Comparison of ENCODE assay signal across 11 cellular contexts in the genomic region with DNA sequence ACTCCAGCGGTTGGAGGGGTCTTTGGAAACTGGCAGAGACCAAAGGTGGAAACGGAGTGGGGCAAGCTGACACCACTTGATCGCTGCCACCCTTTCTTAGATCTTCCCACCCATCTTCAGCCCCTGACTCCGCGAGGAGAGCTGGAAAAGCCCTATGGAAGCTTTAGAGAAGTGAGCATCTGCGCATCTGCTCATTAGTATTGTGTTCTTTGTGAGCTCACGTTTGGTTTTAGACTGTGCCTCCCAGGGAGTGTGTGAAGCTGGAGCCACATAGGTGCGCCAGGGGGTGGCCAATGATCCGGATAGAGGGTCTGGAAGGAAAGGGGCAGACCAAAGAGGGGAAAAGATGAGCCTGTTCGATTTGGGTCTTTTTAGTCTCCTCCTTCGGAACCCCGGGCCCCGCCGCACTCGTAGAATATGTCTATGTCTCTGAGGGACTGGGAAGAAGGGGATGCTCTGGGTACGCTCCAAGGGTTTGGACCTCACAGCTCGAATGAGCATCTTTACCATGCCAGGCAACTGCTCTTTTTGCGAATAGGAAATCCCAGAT. TPM values are rescaled to one million over a fixed set of nuclear protein-coding genes. Genes with fewer than 3 reads are reported as not detected.
DNase-seq lines count a peak whose midpoint lies in the region; ATAC-seq, FAIRE-seq and TF ChIP-seq lines count a peak whose summit lies in the region.
"Had no signal": no experiment of that assay in that cellular context is flagged by ENCODE, and none has a peak within 500 bp of the region (broad histone marks: within the 10 kb centered on the region; RNA-seq: fewer than 3 reads in every experiment).

No MANE protein-coding gene starts in this region.

- peak overlapping the region; percentile 41 for H3K27ac Mint-ChIP-seq in activated CD4-positive, alpha-beta T cell treated with anti-CD3 and anti-CD28 coated beads, Interleukin-2, amount 10 ng/mL, durations not matched to agents 24 days and 14 days
- H3K27ac Mint-ChIP-seq in activated T-helper 2 cell treated with anti-CD3 and anti-CD28 coated beads, Interferon-gamma antibody, Interleukin-2, Interleukin-4, amounts not matched to agents 10 μg/mL and 5 μg/mL and 100 μg/mL, durations not matched to agents 14 hours and 24 hours and 36 hours: no peak overlapping the region
- H3K27ac Mint-ChIP-seq in immature natural killer cell: no peak overlapping the region

- H3K9me3 ChIP-seq in subcutaneous abdominal adipose tissue (ENCODE audit: control insufficient read depth in 5 of 5, low read length in 5 of 5): no peaks in the 10 kb centered on the region

- intact Hi-C loops in activated CD4-positive, alpha-beta T cell treated with anti-CD3 and anti-CD28 coated beads, Interleukin-2, amount 10 ng/mL, durations not matched to agents 24 days and 14 days (cut with micrococcal nuclease): no loop called here
- intact Hi-C loops in activated T-helper 2 cell treated with anti-CD3 and anti-CD28 coated beads, Interferon-gamma antibody, Interleukin-2, Interleukin-4, amounts not matched to agents 10 μg/mL and 5 μg/mL and 100 μg/mL, durations not matched to agents 14 hours and 24 hours and 36 hours (cut with micrococcal nuclease): loop anchor here (10.0 kb wide), 1 partner anchor 148 kb away; no protein-coding TSS in a partner anchor

- H3K36me3 ChIP-seq in subcutaneous abdominal adipose tissue (ENCODE audit: control insufficient read depth in 5 of 5, insufficient read depth in 5 of 5, low read length in 5 of 5): no peaks in the 10 kb centered on the region

- peaks cover 23% of the 10 kb centered on the region for H3K4me1 Mint-ChIP-seq in activated CD4-positive, alpha-beta T cell treated with anti-CD3 and anti-CD28 coated beads, Interleukin-2, amount 10 ng/mL, durations not matched to agents 24 days and 14 days
- peaks cover 27% of the 10 kb centered on the region for H3K4me1 Mint-ChIP-seq in activated T-helper 2 cell treated with anti-CD3 and anti-CD28 coated beads, Interferon-gamma antibody, Interleukin-2, Interleukin-4, amounts not matched to agents 10 μg/mL and 5 μg/mL and 100 μg/mL, durations not matched to agents 14 hours and 24 hours and 36 hours (ENCODE audit: low read depth)
- H3K4me1 Mint-ChIP-seq in immature natural killer cell: peaks cover 9 to 19% of the 10 kb centered on the region in 2 donors

- peak overlapping the region; percentile 61 to 81 (median 69) for H3K4me3 ChIP-seq in subcutaneous abdominal adipose tissue (ENCODE audit: low read depth in 1 of 5, low read length in 5 of 5)

- peaks cover 25 to 55% (median 46%) of the 10 kb centered on the region in 5 donors for H3K27me3 ChIP-seq in subcutaneous abdominal adipose tissue (ENCODE audit: control insufficient read depth in 5 of 5, insufficient read depth in 4 of 5, low read length in 5 of 5)

- H3K4me3 Mint-ChIP-seq in activated CD4-positive, alpha-beta T cell treated with anti-CD3 and anti-CD28 coated beads, Interleukin-2, amount 10 ng/mL, durations not matched to agents 24 days and 14 days: peak overlapping the region; percentile 84
- H3K4me3 Mint-ChIP-seq in activated T-helper 2 cell treated with anti-CD3 and anti-CD28 coated beads, Interferon-gamma antibody, Interleukin-2, Interleukin-4, amounts not matched to agents 10 μg/mL and 5 μg/mL and 100 μg/mL, durations not matched to agents 14 hours and 24 hours and 36 hours (ENCODE audit: low read depth): peak overlapping the region; percentile 77
- H3K4me3 Mint-ChIP-seq in immature natural killer cell: peak overlapping the region in 4 of 5 donors; percentile 36 to 87 (median 76)

- no peaks in the 10 kb centered on the region for H3K36me3 Mint-ChIP-seq in activated CD4-positive, alpha-beta T cell treated with anti-CD3 and anti-CD28 coated beads, Interleukin-2, amount 10 ng/mL, durations not matched to agents 24 days and 14 days (ENCODE audit: low read depth)
- H3K36me3 Mint-ChIP-seq in activated T-helper 2 cell treated with anti-CD3 and anti-CD28 coated beads, Interferon-gamma antibody, Interleukin-2, Interleukin-4, amounts not matched to agents 10 μg/mL and 5 μg/mL and 100 μg/mL, durations not matched to agents 14 hours and 24 hours and 36 hours (ENCODE audit: low read depth): no peaks in the 10 kb centered on the region
- H3K36me3 Mint-ChIP-seq in immature natural killer cell: peaks cover 0 to 3% (median 0%) of the 10 kb centered on the region in 3 donors

- no peak overlapping the region for H3K27ac ChIP-seq in subcutaneous abdominal adipose tissue (ENCODE audit: low read depth, low read length)

- no peak overlapping the region for H3K9ac ChIP-seq in subcutaneous abdominal adipose tissue (ENCODE audit: low read length in 5 of 5)

- peaks cover 6% of the 10 kb centered on the region for H3K9me3 Mint-ChIP-seq in activated CD4-positive, alpha-beta T cell treated with anti-CD3 and anti-CD28 coated beads, Interleukin-2, amount 10 ng/mL, durations not matched to agents 24 days and 14 days
- no peaks in the 10 kb centered on the region for H3K9me3 Mint-ChIP-seq in activated T-helper 2 cell treated with anti-CD3 and anti-CD28 coated beads, Interferon-gamma antibody, Interleukin-2, Interleukin-4, amounts not matched to agents 10 μg/mL and 5 μg/mL and 100 μg/mL, durations not matched to agents 14 hours and 24 hours and 36 hours
- H3K9me3 Mint-ChIP-seq in immature natural killer cell: peaks cover 5 to 39% (median 8%) of the 10 kb centered on the region in 6 donors

- H3K4me1 ChIP-seq in subcutaneous abdominal adipose tissue (ENCODE audit: control insufficient read depth in 5 of 5, insufficient read depth in 5 of 5, low read length in 5 of 5): peaks cover 5 to 38% (median 35%) of the 10 kb centered on the region in 5 donors

- H3K27me3 Mint-ChIP-seq in activated CD4-positive, alpha-beta T cell treated with anti-CD3 and anti-CD28 coated beads, Interleukin-2, amount 10 ng/mL, durations not matched to agents 24 days and 14 days: peaks cover 61% of the 10 kb centered on the region
- H3K27me3 Mint-ChIP-seq in activated T-helper 2 cell treated with anti-CD3 and anti-CD28 coated beads, Interferon-gamma antibody, Interleukin-2, Interleukin-4, amounts not matched to agents 10 μg/mL and 5 μg/mL and 100 μg/mL, durations not matched to agents 14 hours and 24 hours and 36 hours (ENCODE audit: low read depth): peaks cover 57% of the 10 kb centered on the region
- peaks cover 12 to 17% (median 17%) of the 10 kb centered on the region in 3 donors for H3K27me3 Mint-ChIP-seq in immature natural killer cell (ENCODE audit: low read depth in 3 of 3)

- TF ChIP-seq POLR2A in GM12892 (IDR thresholded peaks at IDR 0.05; ENCODE audit: low read depth, low read length): no peak

- no peak for DNase-seq in activated CD4-positive, alpha-beta T cell treated with anti-CD3 and anti-CD28 coated beads, Interleukin-2, amount 10 ng/mL, durations not matched to agents 24 days and 14 days
- DNase-seq in activated CD4-positive, alpha-beta T cell treated with anti-CD3 and anti-CD28 coated beads, Interleukin-2, amount 50 U/mL, for 48 hours: no peak
- DNase-seq in activated T-helper 2 cell treated with anti-CD3 and anti-CD28 coated beads, Interferon-gamma antibody, Interleukin-2, Interleukin-4, amounts not matched to agents 10 μg/mL and 5 μg/mL and 100 μg/mL, durations not matched to agents 14 hours and 24 hours and 36 hours (ENCODE audit: low spot score): no peak
- no peak for DNase-seq in immature natural killer cell
- DNase-seq in NCI-H2107 treated with DMSO at 0.1 percent for 48 hours (lab: John Stamatoyannopoulos, UW; ENCODE audit: unreplicated experiment): no peak
- no peak for DNase-seq in GM12892 (ENCODE audit: insufficient read length)
- DNase-seq: stimulated activated CD4-positive, alpha-beta T cell treated with anti-CD3 and anti-CD28 coated beads, Interleukin-4, amount 100 ng/mL, for 24 hours had no signal

- no peak for FAIRE-seq in GM12892 (lab: Jason Lieb, UNC)

- no peak for ATAC-seq in HG02938 (IDR thresholded peaks at IDR 0.05; ENCODE audit: unreplicated experiment)
- ATAC-seq: HCT116 had no signal

RNA-seq across cellular contexts. Expression of a gene that starts 0.6 kb away (rescaled TPM):
- total RNA-seq in activated CD4-positive, alpha-beta T cell treated with anti-CD3 and anti-CD28 coated beads, Interleukin-2, amount 10 ng/mL, durations not matched to agents 24 days and 14 days: not detected in 2 replicates
- not detected in 2 replicates for total RNA-seq in activated T-helper 2 cell treated with anti-CD3 and anti-CD28 coated beads, Interferon-gamma antibody, Interleukin-2, Interleukin-4, amounts not matched to agents 10 μg/mL and 5 μg/mL and 100 μg/mL, durations not matched to agents 14 hours and 24 hours and 36 hours
- not detected for polyA plus RNA-seq in immature natural killer cell
- not detected for polyA plus RNA-seq in GM12892 (2012; ENCODE audit: missing spikeins)
- total RNA-seq: OCI-LY7 had no signal
